Comparison of ENCODE assay signal across 17 cellular contexts in genomic region chr4:150096625-150097024, GRCh38. TPM values are rescaled to one million over a fixed set of nuclear protein-coding genes. Genes with fewer than 3 reads are reported as not detected.
DNase-seq lines count a peak whose midpoint lies in the region; ATAC-seq lines count a peak whose summit lies in the region.
"Had no signal": no experiment of that assay in that cellular context is flagged by ENCODE, and none has a peak within 500 bp of the region (broad histone marks: within the 10 kb centered on the region; RNA-seq: fewer than 3 reads in every experiment).

No MANE protein-coding gene starts in this region.

- DNase-seq in NCI-H345 (lab: John Stamatoyannopoulos, UW) (peak; percentile 49), NCI-H345 treated with DMSO at 0.1 percent for 48 hours (lab: John Stamatoyannopoulos, UW; ENCODE audit: unreplicated experiment) (no peak), NCI-H187 treated with DMSO at 0.1 percent for 48 hours (lab: John Stamatoyannopoulos, UW) (peak; percentile 83), NCI-H510A (lab: John Stamatoyannopoulos, UW) (no peak)
- DNase-seq: CD8-positive, alpha-beta T cell; DMS53; NCI-H146; NCI-H2081 treated with DMSO at 0.1 percent for 48 hours; NCI-H510A treated with DMSO at 0.1 percent for 48 hours; Peyer's patch; T-helper 17 cell had no signal

- peak overlapping the region; percentile 48 for H3K27ac ChIP-seq in angular gyrus (ENCODE audit: low read depth, low read length)
- H3K27ac ChIP-seq in temporal lobe (ENCODE audit: low read depth, low read length): peak overlapping the region; percentile 13
- H3K27ac ChIP-seq: HL-60, Peyer's patch, SJSA1 had no signal

- ATAC-seq in HG03097 (IDR thresholded peaks at IDR 0.05; ENCODE audit: low FRiP score, unreplicated experiment) (no peak), GM21737 (IDR thresholded peaks at IDR 0.05; ENCODE audit: unreplicated experiment) (no peak)
- ATAC-seq: CD8-positive, alpha-beta T cell; T-helper 17 cell had no signal

RNA-seq across cellular contexts. Expression of gene DCLK2, which starts 18.4 kb away (rescaled TPM):
- total RNA-seq in temporal lobe: 94.4 TPM
- total RNA-seq: T-helper 17 cell had no signal

Comparison
In these comparisons a context has a peak if more than half of its experiments do, and no peak if none do; other contexts are left out.
1. DNase-seq: peak in NCI-H345 (single experiment) and NCI-H187 treated with DMSO at 0.1 percent for 48 hours (single experiment); none in NCI-H345 treated with DMSO at 0.1 percent for 48 hours (single experiment) and NCI-H510A (single experiment).